In the genomic region with DNA sequence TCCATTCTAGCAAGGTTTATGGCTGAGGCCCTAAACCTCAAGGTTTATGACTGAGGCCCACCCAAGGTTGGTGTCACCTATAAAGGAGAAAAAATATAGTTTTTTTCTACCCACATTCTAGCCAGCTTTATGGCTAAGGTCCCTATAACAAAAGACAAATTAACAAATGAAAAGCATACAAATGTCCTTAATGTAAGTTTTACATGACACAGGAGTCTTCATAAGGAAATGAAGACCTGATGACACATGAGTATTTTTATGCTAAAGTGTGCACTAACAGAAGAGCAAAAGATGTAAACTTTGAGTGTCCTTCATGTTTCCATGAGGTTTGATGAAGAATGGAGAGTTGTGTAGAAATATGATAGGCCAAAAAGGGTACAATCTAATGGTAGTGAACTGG, we compare ENCODE assay signal across 32 cellular contexts.
"Had no signal": no experiment of that assay in that cellular context is flagged by ENCODE, and none has a peak within 500 bp of the region (broad histone marks: within the 10 kb centered on the region; RNA-seq: fewer than 3 reads in every experiment).

No MANE protein-coding gene starts in this region.

- H3K27me3 Mint-ChIP-seq: memory B cell; naive B cell; natural killer cell treated with Interleukin-12 subunit alpha and Interleukin-12 subunit beta and Interleukin-15 and Interleukin-18, amount 100 ng/mL, for 72 hours; stimulated activated naive CD8-positive, alpha-beta T cell treated with anti-CD3 and anti-CD28 coated beads, Interleukin-15, amount 100 ng/mL, for 72 hours had no signal

- H3K27ac Mint-ChIP-seq: dendritic cell treated with granulocyte-macrophage colony-stimulating factor and Interleukin-4, amounts not matched to agents 40 ng/mL and 50 ng/mL, for 4 days; endodermal cell; memory B cell; mesothelial cell of epicardium; naive B cell; natural killer cell treated with Interleukin-12 subunit alpha and Interleukin-12 subunit beta and Interleukin-15 and Interleukin-18, amount 100 ng/mL, for 72 hours; stimulated activated naive CD8-positive, alpha-beta T cell treated with anti-CD3 and anti-CD28 coated beads, Interleukin-15, amount 100 ng/mL, for 72 hours had no signal

- H3K4me3 Mint-ChIP-seq: dendritic cell treated with granulocyte-macrophage colony-stimulating factor and Interleukin-4, amounts not matched to agents 40 ng/mL and 50 ng/mL, for 4 days; endodermal cell; memory B cell; mesothelial cell of epicardium; naive B cell; natural killer cell treated with Interleukin-12 subunit alpha and Interleukin-12 subunit beta and Interleukin-15 and Interleukin-18, amount 100 ng/mL, for 72 hours; neural crest cell; stimulated activated naive CD8-positive, alpha-beta T cell treated with anti-CD3 and anti-CD28 coated beads, Interleukin-15, amount 100 ng/mL, for 72 hours had no signal

- H3K27me3 ChIP-seq: colonic mucosa, heart right ventricle, neutrophil, pancreas, right lobe of liver, suprapubic skin, transverse colon, vagina had no signal

- ATAC-seq: esophagus mucosa; heart right ventricle; left lobe of liver; mucosa of descending colon; natural killer cell treated with Interleukin-12 subunit alpha and Interleukin-12 subunit beta and Interleukin-15 and Interleukin-18, amount 100 ng/mL, for 72 hours; pancreas; right lobe of liver; stimulated activated naive CD8-positive, alpha-beta T cell treated with anti-CD3 and anti-CD28 coated beads, Interleukin-15, amount 100 ng/mL, for 72 hours had no signal

- H3K36me3 ChIP-seq: colonic mucosa, heart right ventricle, neutrophil, pancreas, right lobe of liver, suprapubic skin, transverse colon, vagina had no signal

- H3K27ac ChIP-seq: colonic mucosa, epithelial cell of prostate, heart right ventricle, neutrophil, pancreas, right lobe of liver, suprapubic skin, transverse colon, vagina had no signal

- H3K4me3 ChIP-seq: colonic mucosa, heart right ventricle, lung, mucosa of descending colon, pancreas, right lobe of liver, suprapubic skin, transverse colon, vagina had no signal

- FAIRE-seq: kidney, pancreas, small intestine had no signal

- H3K9me3 ChIP-seq: colonic mucosa, heart right ventricle, mucosa of descending colon, neutrophil, pancreas, right lobe of liver, suprapubic skin, transverse colon, vagina had no signal

- H3K9me3 Mint-ChIP-seq: dendritic cell treated with granulocyte-macrophage colony-stimulating factor and Interleukin-4, amounts not matched to agents 40 ng/mL and 50 ng/mL, for 4 days; endodermal cell; memory B cell; mesothelial cell of epicardium; natural killer cell treated with Interleukin-12 subunit alpha and Interleukin-12 subunit beta and Interleukin-15 and Interleukin-18, amount 100 ng/mL, for 72 hours; stimulated activated naive CD8-positive, alpha-beta T cell treated with anti-CD3 and anti-CD28 coated beads, Interleukin-15, amount 100 ng/mL, for 72 hours had no signal

- H3K4me1 ChIP-seq: colonic mucosa, heart right ventricle, pancreas, right lobe of liver, suprapubic skin, transverse colon, vagina had no signal

- H3K4me1 Mint-ChIP-seq: memory B cell; naive B cell; neural crest cell; stimulated activated naive CD8-positive, alpha-beta T cell treated with anti-CD3 and anti-CD28 coated beads, Interleukin-15, amount 100 ng/mL, for 72 hours had no signal

- DNase-seq: colonic mucosa; effector CD8-positive, alpha-beta T cell; endodermal cell; foreskin fibroblast; glutamatergic neuron; heart right ventricle; hippocampal formation; kidney; mucosa of descending colon; naive B cell; pancreas; retina; right lobe of liver; small intestine; stimulated activated CD4-positive, alpha-beta T cell treated with anti-CD3 and anti-CD28 coated beads, Interleukin-15, amount 100 ng/mL, for 24 hours; stimulated activated CD4-positive, alpha-beta T cell treated with anti-CD3 and anti-CD28 coated beads, Interleukin-2, amount 100 ng/mL, for 48 hours; stimulated activated CD8-positive, alpha-beta memory T cell treated with anti-CD3 and anti-CD28 coated beads, Interleukin-4, amount 100 ng/mL, for 48 hours; stimulated activated naive CD4-positive, alpha-beta T cell; stimulated activated naive CD8-positive, alpha-beta T cell treated with anti-CD3 and anti-CD28 coated beads, Interleukin-15, amount 100 ng/mL, for 72 hours; transverse colon had no signal

- H3K36me3 Mint-ChIP-seq: memory B cell; mesothelial cell of epicardium; naive B cell; natural killer cell treated with Interleukin-12 subunit alpha and Interleukin-12 subunit beta and Interleukin-15 and Interleukin-18, amount 100 ng/mL, for 72 hours had no signal
